Comparison of ENCODE assay signal across 20 cellular contexts in genomic region chr14:91018465-91018864, GRCh38.
"Had no signal": no experiment of that assay in that cellular context is flagged by ENCODE, and none has a peak within 500 bp of the region (broad histone marks: within the 10 kb centered on the region; RNA-seq: fewer than 3 reads in every experiment).

No MANE protein-coding gene starts in this region.

- H3K36me3 Mint-ChIP-seq: natural killer cell treated with Interleukin-12 subunit alpha and Interleukin-12 subunit beta and Interleukin-15 and Interleukin-18, amount 100 ng/mL, for 72 hours; stimulated activated effector memory CD8-positive, alpha-beta T cell treated with anti-CD3 and anti-CD28 coated beads, Interleukin-12 subunit alpha, Interleukin-12 subunit beta, amount 100 ng/mL, for 72 hours had no signal

- H3K9me3 Mint-ChIP-seq: natural killer cell treated with Interleukin-12 subunit alpha and Interleukin-12 subunit beta and Interleukin-15 and Interleukin-18, amount 100 ng/mL, for 72 hours; stimulated activated effector memory CD8-positive, alpha-beta T cell treated with anti-CD3 and anti-CD28 coated beads, Interleukin-12 subunit alpha, Interleukin-12 subunit beta, amount 100 ng/mL, for 72 hours had no signal

- H3K4me3 Mint-ChIP-seq: naive thymus-derived CD4-positive, alpha-beta T cell; natural killer cell treated with Interleukin-12 subunit alpha and Interleukin-12 subunit beta and Interleukin-15 and Interleukin-18, amount 100 ng/mL, for 72 hours; stimulated activated effector memory CD8-positive, alpha-beta T cell treated with anti-CD3 and anti-CD28 coated beads, Interleukin-12 subunit alpha, Interleukin-12 subunit beta, amount 100 ng/mL, for 72 hours had no signal

- ATAC-seq: heart right ventricle; mucosa of descending colon; naive thymus-derived CD4-positive, alpha-beta T cell; natural killer cell treated with Interleukin-12 subunit alpha and Interleukin-12 subunit beta and Interleukin-15 and Interleukin-18, amount 100 ng/mL, for 72 hours; right cardiac atrium; sciatic nerve; stimulated activated effector memory CD8-positive, alpha-beta T cell treated with anti-CD3 and anti-CD28 coated beads, Interleukin-12 subunit alpha, Interleukin-12 subunit beta, amount 100 ng/mL, for 72 hours; upper lobe of right lung had no signal

- H3K27ac Mint-ChIP-seq: stimulated activated effector memory CD8-positive, alpha-beta T cell treated with anti-CD3 and anti-CD28 coated beads, Interleukin-12 subunit alpha, Interleukin-12 subunit beta, amount 100 ng/mL, for 72 hours had no signal

- DNase-seq: heart right ventricle; islet precursor cell; left ventricle myocardium inferior; mesendoderm; midbrain; mucosa of descending colon; naive thymus-derived CD4-positive, alpha-beta T cell; ovary; posterior cingulate gyrus; retina; right cardiac atrium; spleen; stimulated activated CD4-positive, alpha-beta T cell treated with anti-CD3 and anti-CD28 coated beads, Interleukin-4, amount 100 ng/mL, for 24 hours; stimulated activated naive CD4-positive, alpha-beta T cell treated with Interleukin-2 at 50 U/mL for 16 hours; tibial artery; trophoblast cell; upper lobe of right lung had no signal

- H3K27me3 Mint-ChIP-seq: naive thymus-derived CD4-positive, alpha-beta T cell; natural killer cell treated with Interleukin-12 subunit alpha and Interleukin-12 subunit beta and Interleukin-15 and Interleukin-18, amount 100 ng/mL, for 72 hours had no signal
